1 cellular context compared by ENCODE assay signal in genomic region chr2:208156439-208156838, GRCh38.
TF ChIP-seq lines count a peak whose summit lies in the region.

No MANE protein-coding gene starts in this region.

TF ChIP-seq in HepG2, 621 proteins besides CTCF, POLR2A, EP300 and RAD21:
- TF ChIP-seq NAIF1 (CRISPR knock-in tag; IDR thresholded peaks at IDR 0.05; ENCODE audit: borderline replicate concordance) (no peak), ZHX2 (IDR thresholded peaks at IDR 0.05; ENCODE audit: low read depth) (no peak), ZHX2 (CRISPR knock-in tag; IDR thresholded peaks at IDR 0.05; ENCODE audit: borderline replicate concordance) (no peak), CEBPB (IDR thresholded peaks at IDR 0.05; ENCODE audit: borderline replicate concordance, low read depth, low read length) (peak; percentile 52; the same call in 1 of the 2 replicates), ZNF776 (CRISPR knock-in tag; IDR thresholded peaks at IDR 0.05) (no peak), ZNF224 (CRISPR knock-in tag; IDR thresholded peaks at IDR 0.05) (no peak), ZNF724P (CRISPR knock-in tag; IDR thresholded peaks at IDR 0.05; ENCODE audit: borderline replicate concordance) (no peak), HOMEZ (CRISPR knock-in tag; IDR thresholded peaks at IDR 0.05; ENCODE audit: low read depth) (no peak)
- TF ChIP-seq, protein P1, sequence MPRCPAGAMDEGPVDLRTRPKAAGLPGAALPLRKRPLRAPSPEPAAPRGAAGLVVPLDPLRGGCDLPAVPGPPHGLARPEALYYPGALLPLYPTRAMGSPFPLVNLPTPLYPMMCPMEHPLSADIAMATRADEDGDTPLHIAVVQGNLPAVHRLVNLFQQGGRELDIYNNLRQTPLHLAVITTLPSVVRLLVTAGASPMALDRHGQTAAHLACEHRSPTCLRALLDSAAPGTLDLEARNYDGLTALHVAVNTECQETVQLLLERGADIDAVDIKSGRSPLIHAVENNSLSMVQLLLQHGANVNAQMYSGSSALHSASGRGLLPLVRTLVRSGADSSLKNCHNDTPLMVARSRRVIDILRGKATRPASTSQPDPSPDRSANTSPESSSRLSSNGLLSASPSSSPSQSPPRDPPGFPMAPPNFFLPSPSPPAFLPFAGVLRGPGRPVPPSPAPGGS (CRISPR knock-in tag; IDR thresholded peaks at IDR 0.05): no peak
